Comparison of ENCODE assay signal across 1 cellular context in the genomic region with DNA sequence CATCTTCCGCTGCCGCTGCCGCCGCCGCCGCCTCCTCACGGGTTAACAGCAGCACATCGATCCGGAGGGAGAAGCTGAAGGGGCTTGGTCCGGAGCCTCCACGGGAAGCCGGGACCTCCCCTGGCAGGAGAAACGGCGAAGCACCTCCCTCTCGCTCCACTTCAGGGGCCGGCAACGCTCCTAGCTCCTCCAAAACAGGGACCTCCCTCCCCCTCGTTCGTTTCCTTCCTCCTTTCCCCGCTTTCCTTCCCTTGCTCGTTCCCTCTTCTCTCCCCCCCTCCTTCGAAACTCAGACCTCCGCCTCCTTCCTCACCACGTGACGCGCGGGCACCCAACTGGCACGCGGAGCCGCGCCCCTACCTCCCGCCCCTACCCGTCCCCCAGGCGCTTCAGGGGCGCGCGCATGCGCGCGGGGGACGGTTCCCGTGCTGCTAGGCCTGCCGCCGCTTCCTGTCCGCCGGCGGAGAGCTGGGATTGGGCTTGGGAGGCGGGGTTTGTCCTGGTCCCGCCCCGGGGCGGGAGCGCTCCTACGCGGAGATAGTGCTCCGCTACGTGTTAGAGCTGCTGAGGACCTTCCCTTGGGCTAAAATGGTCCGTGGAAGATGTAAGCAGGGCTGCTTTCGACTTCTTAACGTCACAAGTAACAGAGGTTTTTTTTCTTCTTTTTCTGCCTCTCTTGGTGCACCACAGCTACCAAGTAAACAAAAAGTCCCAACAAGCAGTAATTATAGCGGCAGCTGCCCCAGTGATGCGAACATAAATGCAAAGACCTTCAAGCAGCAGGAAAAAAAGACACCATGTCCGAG.
TF ChIP-seq lines count a peak whose summit lies in the region.

A gene with protein sequence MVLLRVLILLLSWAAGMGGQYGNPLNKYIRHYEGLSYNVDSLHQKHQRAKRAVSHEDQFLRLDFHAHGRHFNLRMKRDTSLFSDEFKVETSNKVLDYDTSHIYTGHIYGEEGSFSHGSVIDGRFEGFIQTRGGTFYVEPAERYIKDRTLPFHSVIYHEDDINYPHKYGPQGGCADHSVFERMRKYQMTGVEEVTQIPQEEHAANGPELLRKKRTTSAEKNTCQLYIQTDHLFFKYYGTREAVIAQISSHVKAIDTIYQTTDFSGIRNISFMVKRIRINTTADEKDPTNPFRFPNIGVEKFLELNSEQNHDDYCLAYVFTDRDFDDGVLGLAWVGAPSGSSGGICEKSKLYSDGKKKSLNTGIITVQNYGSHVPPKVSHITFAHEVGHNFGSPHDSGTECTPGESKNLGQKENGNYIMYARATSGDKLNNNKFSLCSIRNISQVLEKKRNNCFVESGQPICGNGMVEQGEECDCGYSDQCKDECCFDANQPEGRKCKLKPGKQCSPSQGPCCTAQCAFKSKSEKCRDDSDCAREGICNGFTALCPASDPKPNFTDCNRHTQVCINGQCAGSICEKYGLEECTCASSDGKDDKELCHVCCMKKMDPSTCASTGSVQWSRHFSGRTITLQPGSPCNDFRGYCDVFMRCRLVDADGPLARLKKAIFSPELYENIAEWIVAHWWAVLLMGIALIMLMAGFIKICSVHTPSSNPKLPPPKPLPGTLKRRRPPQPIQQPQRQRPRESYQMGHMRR (minus strand): TSS at position 176 of the 806 bp plus-strand sequence. CDS start 173 bp downstream, at position 3.

TF ChIP-seq in HEK293, 187 proteins besides CTCF, POLR2A, EP300 and RAD21 (continued from another document and continues in another):
- no peak for TF ChIP-seq ZNF776 (tag by site-specific recombination; IDR thresholded peaks at IDR 0.05; ENCODE audit: borderline replicate concordance)
- no peak for TF ChIP-seq ZNF214 (tag by site-specific recombination; IDR thresholded peaks at IDR 0.05; ENCODE audit: borderline replicate concordance)
- no peak for TF ChIP-seq ZNF830 (tag by site-specific recombination; IDR thresholded peaks at IDR 0.05; ENCODE audit: low read depth)
- TF ChIP-seq ZNF138 (tag by site-specific recombination; IDR thresholded peaks at IDR 0.05; ENCODE audit: borderline replicate concordance), result no peak
- TF ChIP-seq ZNF785 (tag by site-specific recombination; IDR thresholded peaks at IDR 0.05), result no peak
- TF ChIP-seq ZBTB49 (tag by site-specific recombination; IDR thresholded peaks at IDR 0.05; ENCODE audit: low read depth), result no peak
- peak; percentile 87 for TF ChIP-seq SP3 (tag by site-specific recombination; IDR thresholded peaks at IDR 0.05)
- no peak for TF ChIP-seq YY2 (tag by site-specific recombination; IDR thresholded peaks at IDR 0.05)
- 0 out of 2 replicates have a peak, but pooled peaks have one; percentile 45 for TF ChIP-seq ZNF76 (tag by site-specific recombination; IDR thresholded peaks at IDR 0.05; ENCODE audit: borderline replicate concordance, low read depth)
- TF ChIP-seq ZNF585B (tag by site-specific recombination; IDR thresholded peaks at IDR 0.05), result no peak
- no peak for TF ChIP-seq WT1 (tag by site-specific recombination; IDR thresholded peaks at IDR 0.05)
- TF ChIP-seq SP2 (tag by site-specific recombination; IDR thresholded peaks at IDR 0.05), result peak; percentile 97
- peak; percentile 44; the same call in 1 of the 2 replicates for TF ChIP-seq ZBTB20 (tag by site-specific recombination; IDR thresholded peaks at IDR 0.05)
- TF ChIP-seq, protein P1, sequence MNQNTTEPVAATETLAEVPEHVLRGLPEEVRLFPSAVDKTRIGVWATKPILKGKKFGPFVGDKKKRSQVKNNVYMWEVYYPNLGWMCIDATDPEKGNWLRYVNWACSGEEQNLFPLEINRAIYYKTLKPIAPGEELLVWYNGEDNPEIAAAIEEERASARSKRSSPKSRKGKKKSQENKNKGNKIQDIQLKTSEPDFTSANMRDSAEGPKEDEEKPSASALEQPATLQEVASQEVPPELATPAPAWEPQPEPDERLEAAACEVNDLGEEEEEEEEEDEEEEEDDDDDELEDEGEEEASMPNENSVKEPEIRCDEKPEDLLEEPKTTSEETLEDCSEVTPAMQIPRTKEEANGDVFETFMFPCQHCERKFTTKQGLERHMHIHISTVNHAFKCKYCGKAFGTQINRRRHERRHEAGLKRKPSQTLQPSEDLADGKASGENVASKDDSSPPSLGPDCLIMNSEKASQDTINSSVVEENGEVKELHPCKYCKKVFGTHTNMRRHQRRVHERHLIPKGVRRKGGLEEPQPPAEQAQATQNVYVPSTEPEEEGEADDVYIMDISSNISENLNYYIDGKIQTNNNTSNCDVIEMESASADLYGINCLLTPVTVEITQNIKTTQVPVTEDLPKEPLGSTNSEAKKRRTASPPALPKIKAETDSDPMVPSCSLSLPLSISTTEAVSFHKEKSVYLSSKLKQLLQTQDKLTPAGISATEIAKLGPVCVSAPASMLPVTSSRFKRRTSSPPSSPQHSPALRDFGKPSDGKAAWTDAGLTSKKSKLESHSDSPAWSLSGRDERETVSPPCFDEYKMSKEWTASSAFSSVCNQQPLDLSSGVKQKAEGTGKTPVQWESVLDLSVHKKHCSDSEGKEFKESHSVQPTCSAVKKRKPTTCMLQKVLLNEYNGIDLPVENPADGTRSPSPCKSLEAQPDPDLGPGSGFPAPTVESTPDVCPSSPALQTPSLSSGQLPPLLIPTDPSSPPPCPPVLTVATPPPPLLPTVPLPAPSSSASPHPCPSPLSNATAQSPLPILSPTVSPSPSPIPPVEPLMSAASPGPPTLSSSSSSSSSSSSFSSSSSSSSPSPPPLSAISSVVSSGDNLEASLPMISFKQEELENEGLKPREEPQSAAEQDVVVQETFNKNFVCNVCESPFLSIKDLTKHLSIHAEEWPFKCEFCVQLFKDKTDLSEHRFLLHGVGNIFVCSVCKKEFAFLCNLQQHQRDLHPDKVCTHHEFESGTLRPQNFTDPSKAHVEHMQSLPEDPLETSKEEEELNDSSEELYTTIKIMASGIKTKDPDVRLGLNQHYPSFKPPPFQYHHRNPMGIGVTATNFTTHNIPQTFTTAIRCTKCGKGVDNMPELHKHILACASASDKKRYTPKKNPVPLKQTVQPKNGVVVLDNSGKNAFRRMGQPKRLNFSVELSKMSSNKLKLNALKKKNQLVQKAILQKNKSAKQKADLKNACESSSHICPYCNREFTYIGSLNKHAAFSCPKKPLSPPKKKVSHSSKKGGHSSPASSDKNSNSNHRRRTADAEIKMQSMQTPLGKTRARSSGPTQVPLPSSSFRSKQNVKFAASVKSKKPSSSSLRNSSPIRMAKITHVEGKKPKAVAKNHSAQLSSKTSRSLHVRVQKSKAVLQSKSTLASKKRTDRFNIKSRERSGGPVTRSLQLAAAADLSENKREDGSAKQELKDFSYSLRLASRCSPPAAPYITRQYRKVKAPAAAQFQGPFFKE (tag by site-specific recombination; IDR thresholded peaks at IDR 0.05; ENCODE audit: borderline replicate concordance), result no peak
- peak; percentile 52 for TF ChIP-seq ZBTB21 (tag by site-specific recombination; IDR thresholded peaks at IDR 0.05)
- TF ChIP-seq ZNF18 (tag by site-specific recombination; IDR thresholded peaks at IDR 0.05), result no peak
- TF ChIP-seq ZNF202 (tag by site-specific recombination; IDR thresholded peaks at IDR 0.05; ENCODE audit: borderline replicate concordance), result no peak
- TF ChIP-seq, protein P2, sequence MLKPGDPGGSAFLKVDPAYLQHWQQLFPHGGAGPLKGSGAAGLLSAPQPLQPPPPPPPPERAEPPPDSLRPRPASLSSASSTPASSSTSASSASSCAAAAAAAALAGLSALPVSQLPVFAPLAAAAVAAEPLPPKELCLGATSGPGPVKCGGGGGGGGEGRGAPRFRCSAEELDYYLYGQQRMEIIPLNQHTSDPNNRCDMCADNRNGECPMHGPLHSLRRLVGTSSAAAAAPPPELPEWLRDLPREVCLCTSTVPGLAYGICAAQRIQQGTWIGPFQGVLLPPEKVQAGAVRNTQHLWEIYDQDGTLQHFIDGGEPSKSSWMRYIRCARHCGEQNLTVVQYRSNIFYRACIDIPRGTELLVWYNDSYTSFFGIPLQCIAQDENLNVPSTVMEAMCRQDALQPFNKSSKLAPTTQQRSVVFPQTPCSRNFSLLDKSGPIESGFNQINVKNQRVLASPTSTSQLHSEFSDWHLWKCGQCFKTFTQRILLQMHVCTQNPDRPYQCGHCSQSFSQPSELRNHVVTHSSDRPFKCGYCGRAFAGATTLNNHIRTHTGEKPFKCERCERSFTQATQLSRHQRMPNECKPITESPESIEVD (tag by site-specific recombination; IDR thresholded peaks at IDR 0.05), result no peak
- TF ChIP-seq ZNF16 (tag by site-specific recombination; IDR thresholded peaks at IDR 0.05; ENCODE audit: low read depth), result no peak
- peak; percentile 68; the same call in 1 of the 2 replicates for TF ChIP-seq KLF9 (tag by site-specific recombination; IDR thresholded peaks at IDR 0.05; ENCODE audit: low read depth)
- peak; percentile 80 for TF ChIP-seq ZBTB10 (tag by site-specific recombination; IDR thresholded peaks at IDR 0.05)
- TF ChIP-seq ZNF596 (tag by site-specific recombination; IDR thresholded peaks at IDR 0.05), result peak; percentile 64
- TF ChIP-seq, protein P3, sequence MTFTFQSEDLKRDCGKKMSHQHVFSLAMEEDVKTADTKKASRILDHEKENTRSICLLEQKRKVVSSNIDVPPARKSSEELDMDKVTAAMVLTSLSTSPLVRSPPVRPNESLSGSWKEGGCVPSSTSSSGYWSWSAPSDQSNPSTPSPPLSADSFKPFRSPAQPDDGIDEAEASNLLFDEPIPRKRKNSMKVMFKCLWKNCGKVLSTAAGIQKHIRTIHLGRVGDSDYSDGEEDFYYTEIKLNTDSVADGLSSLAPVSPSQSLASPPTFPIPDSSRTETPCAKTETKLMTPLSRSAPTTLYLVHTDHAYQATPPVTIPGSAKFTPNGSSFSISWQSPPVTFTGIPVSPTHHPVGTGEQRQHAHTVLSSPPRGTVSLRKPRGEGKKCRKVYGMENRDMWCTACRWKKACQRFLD (tag by site-specific recombination; IDR thresholded peaks at IDR 0.05), result no peak
- TF ChIP-seq ZNF404 (tag by site-specific recombination; IDR thresholded peaks at IDR 0.05), result no peak
- no peak for TF ChIP-seq ZNF423 (tag by site-specific recombination; IDR thresholded peaks at IDR 0.05)
- TF ChIP-seq, protein P4, sequence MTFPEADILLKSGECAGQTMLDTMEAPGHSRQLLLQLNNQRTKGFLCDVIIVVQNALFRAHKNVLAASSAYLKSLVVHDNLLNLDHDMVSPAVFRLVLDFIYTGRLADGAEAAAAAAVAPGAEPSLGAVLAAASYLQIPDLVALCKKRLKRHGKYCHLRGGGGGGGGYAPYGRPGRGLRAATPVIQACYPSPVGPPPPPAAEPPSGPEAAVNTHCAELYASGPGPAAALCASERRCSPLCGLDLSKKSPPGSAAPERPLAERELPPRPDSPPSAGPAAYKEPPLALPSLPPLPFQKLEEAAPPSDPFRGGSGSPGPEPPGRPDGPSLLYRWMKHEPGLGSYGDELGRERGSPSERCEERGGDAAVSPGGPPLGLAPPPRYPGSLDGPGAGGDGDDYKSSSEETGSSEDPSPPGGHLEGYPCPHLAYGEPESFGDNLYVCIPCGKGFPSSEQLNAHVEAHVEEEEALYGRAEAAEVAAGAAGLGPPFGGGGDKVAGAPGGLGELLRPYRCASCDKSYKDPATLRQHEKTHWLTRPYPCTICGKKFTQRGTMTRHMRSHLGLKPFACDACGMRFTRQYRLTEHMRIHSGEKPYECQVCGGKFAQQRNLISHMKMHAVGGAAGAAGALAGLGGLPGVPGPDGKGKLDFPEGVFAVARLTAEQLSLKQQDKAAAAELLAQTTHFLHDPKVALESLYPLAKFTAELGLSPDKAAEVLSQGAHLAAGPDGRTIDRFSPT (tag by site-specific recombination; IDR thresholded peaks at IDR 0.05), result peak; percentile 100
- TF ChIP-seq ZFP69B (tag by site-specific recombination; IDR thresholded peaks at IDR 0.05), result no peak
- TF ChIP-seq, protein P5, sequence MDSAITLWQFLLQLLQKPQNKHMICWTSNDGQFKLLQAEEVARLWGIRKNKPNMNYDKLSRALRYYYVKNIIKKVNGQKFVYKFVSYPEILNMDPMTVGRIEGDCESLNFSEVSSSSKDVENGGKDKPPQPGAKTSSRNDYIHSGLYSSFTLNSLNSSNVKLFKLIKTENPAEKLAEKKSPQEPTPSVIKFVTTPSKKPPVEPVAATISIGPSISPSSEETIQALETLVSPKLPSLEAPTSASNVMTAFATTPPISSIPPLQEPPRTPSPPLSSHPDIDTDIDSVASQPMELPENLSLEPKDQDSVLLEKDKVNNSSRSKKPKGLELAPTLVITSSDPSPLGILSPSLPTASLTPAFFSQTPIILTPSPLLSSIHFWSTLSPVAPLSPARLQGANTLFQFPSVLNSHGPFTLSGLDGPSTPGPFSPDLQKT (IDR thresholded peaks at IDR 0.05; ENCODE audit: borderline replicate concordance, low read depth, low read length), result no peak
